8 cellular contexts compared by ENCODE assay signal in the genomic region with DNA sequence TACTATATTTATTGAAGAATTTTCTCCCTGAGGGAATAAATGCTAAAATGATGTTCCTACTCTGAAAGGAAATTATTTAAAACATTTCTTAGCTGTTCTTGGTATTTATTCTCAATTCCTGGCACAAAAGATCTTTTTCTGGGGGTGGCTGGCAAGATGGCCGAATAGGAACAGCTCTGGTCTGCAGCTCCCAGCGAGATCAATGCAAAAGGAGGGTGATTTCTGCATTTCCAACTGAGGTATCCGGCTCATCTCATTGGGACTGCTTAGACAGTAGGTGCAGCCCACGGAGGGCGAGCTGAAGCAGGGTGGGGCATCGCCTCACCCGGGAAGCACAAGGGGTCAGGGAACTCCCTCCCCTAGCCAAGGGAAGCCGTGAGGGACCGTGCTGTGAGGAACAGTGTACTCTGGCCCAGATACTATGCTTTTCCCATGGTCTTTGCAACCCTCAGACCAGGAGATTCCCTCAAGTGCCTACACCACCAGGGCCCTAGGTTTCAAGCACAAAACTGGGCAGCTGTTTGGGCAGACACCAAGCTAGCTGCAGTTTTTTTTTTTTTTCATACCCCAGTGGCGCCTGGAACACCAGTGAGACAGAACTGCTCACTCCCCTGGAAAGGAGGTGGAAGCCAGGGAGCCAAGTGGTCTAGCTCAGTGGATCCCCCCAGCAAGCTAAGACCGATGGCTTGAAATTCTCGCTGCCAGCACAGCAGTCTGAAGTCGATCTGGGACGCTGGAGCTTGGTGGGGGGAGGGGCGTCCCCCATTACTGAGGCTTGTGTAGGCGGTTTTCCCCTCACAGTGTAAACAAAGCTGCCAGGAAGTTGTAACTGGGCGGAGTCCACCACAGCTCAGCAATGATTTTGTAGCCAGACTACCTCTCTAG.
DNase-seq lines count a peak whose midpoint lies in the region; ATAC-seq and TF ChIP-seq lines count a peak whose summit lies in the region.
"Not testable (repeated sequence)": the region's sequence is repeated elsewhere in the genome, so short reads cannot be mapped to it uniquely, and the experiment has no call there.

No MANE protein-coding gene starts in this region.

- not testable (repeated sequence) for H3K4me3 ChIP-seq in epithelial cell of esophagus (ENCODE audit: low read length)

- not testable (repeated sequence) for TF ChIP-seq CTCF in epithelial cell of esophagus (IDR thresholded peaks at IDR 0.05; ENCODE audit: insufficient read depth, low read depth, low read length, missing control alignments)

- peak; percentile 84 for ATAC-seq in GM21526 (IDR thresholded peaks at IDR 0.05; ENCODE audit: low FRiP score, unreplicated experiment)
- peak; percentile 66 for ATAC-seq in HG03571 (IDR thresholded peaks at IDR 0.05; ENCODE audit: unreplicated experiment)

- DNase-seq in DMS153 (lab: John Stamatoyannopoulos, UW) (peak; percentile 30), RPMI8226 (peak; percentile 60), epithelial cell of esophagus (ENCODE audit: low read depth) (peak; percentile 10), myocyte (ENCODE audit: low read depth) (peak; percentile 41)
- DNase-seq in activated T-cell treated with anti-CD3 and anti-CD28 coated beads, Interleukin-2, amount 50 U/mL, for 1 hour: peak; percentile 61
- DNase-seq in stimulated activated CD8-positive, alpha-beta memory T cell treated with anti-CD3 and anti-CD28 coated beads, Interleukin-4, amount 100 ng/mL, for 24 hours (ENCODE audit: low read depth): peak; percentile 36

Comparison
In these comparisons a context has a peak if more than half of its experiments do, and no peak if none do; other contexts are left out.
1. DNase-seq: peak in every context shown above with its lines; median percentile 61 in activated T-cell treated with anti-CD3 and anti-CD28 coated beads, Interleukin-2, amount 50 U/mL, for 1 hour; 60 in RPMI8226; 41 in myocyte; 36 in stimulated activated CD8-positive, alpha-beta memory T cell treated with anti-CD3 and anti-CD28 coated beads, Interleukin-4, amount 100 ng/mL, for 24 hours; 30 in DMS153; 10 in epithelial cell of esophagus.